Comparison of ENCODE assay signal across 18 cellular contexts in the genomic region with DNA sequence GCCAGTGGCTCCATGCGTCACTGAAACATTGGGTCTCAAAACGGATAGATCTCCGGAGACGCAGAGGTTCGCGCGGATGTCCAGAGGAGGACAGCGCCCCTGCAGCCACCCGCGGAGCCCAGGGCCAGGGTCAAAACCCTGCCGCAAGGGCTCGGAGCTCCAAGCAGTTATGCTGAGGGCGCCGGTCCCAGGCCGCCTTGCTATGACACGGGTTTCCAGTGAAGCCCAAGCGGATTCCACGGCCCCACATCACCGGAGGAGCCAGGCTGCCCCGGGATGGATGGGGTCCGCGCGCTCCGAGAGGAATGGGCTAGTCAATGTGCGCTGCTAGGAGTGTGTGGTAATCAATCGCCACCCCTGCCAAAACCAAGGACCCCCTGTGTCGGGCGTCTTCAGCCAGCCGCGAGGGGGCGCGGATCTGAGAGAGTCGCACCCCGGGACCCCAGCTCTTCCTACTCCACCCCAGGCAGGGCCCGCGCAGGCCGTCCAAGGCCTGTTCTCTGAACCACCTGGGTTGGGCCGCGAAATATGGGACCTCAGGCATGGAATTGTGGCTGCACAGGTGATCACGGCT. TPM values are rescaled to one million over a fixed set of nuclear protein-coding genes. Genes with fewer than 3 reads are reported as not detected.
DNase-seq lines count a peak whose midpoint lies in the region; ATAC-seq, FAIRE-seq and TF ChIP-seq lines count a peak whose summit lies in the region.
"Had no signal": no experiment of that assay in that cellular context is flagged by ENCODE, and none has a peak within 500 bp of the region (broad histone marks: within the 10 kb centered on the region; RNA-seq: fewer than 3 reads in every experiment).

No MANE protein-coding gene starts in this region.

- TF ChIP-seq EP300 in suprapubic skin (IDR thresholded peaks at IDR 0.05): no peak
- no peak for TF ChIP-seq EP300 in sigmoid colon (IDR thresholded peaks at IDR 0.05)

- no peak for DNase-seq in activated T-cell treated with anti-CD3 and anti-CD28 coated beads, Interleukin-2, amount 50 U/mL, for 72 hours
- DNase-seq in activated T-cell treated with anti-CD3 and anti-CD28 coated beads, Interleukin-2, amount 50 U/mL, for 1 hour: no peak
- no peak for DNase-seq in adipocyte (ENCODE audit: low read depth)
- DNase-seq in keratinocyte (ENCODE audit: low read depth, low spot score): no peak
- peak in 1 of 2 donors; percentile 71 for DNase-seq in suprapubic skin (ENCODE audit: low spot score in 2 of 2)
- no peak for DNase-seq in stimulated activated CD4-positive, alpha-beta T cell treated with anti-CD3 and anti-CD28 coated beads, Interleukin-1b, Interleukin-23, amount 100 ng/mL, for 48 hours
- DNase-seq in sigmoid colon: no peak
- DNase-seq: activated CD8-positive, alpha-beta memory T cell treated with anti-CD3 and anti-CD28 coated beads, Interleukin-2, amount 50 U/mL, for 4 hours; effector CD8-positive, alpha-beta T cell; SHP77 had no signal

- peak overlapping the region; percentile 29 for H3K4me2 ChIP-seq in keratinocyte (ENCODE audit: control insufficient read depth, extremely low read depth, insufficient read depth, low read depth, low read length)

- no peak for TF ChIP-seq POLR2A in suprapubic skin (IDR thresholded peaks at IDR 0.05)
- no peak for TF ChIP-seq POLR2A in sigmoid colon (IDR thresholded peaks at IDR 0.05)

- dilution Hi-C loops in keratinocyte (cut with MboI; ENCODE audit: extremely low pct_ligation_motif_present, low sequenced_read_pairs): no loop called here

- H3K4me1 Mint-ChIP-seq in activated T-cell treated with anti-CD3 and anti-CD28 coated beads, Interleukin-2, amount 50 U/mL, for 72 hours (ENCODE audit: low read depth): peaks cover 15% of the 10 kb centered on the region

- H3K9me3 Mint-ChIP-seq in activated T-cell treated with anti-CD3 and anti-CD28 coated beads, Interleukin-2, amount 50 U/mL, for 72 hours: no peaks in the 10 kb centered on the region
- H3K9me3 Mint-ChIP-seq: T-helper 1 cell treated with Interleukin-12 subunit alpha and Interleukin-12 subunit beta and Interleukin-4 antibody, amounts not matched to agents 30 μg/mL and 1 μg/mL, for 36 hours had no signal

- H3K4me1 ChIP-seq in adipocyte (ENCODE audit: control insufficient read depth, insufficient read depth, low read length): peaks cover 32% of the 10 kb centered on the region
- peaks cover 10% of the 10 kb centered on the region for H3K4me1 ChIP-seq in keratinocyte (ENCODE audit: control insufficient read depth, extremely low read depth, insufficient read depth, low read length)
- H3K4me1 ChIP-seq in suprapubic skin: peaks cover 62% of the 10 kb centered on the region
- peaks cover 0 to 50% (median 38%) of the 10 kb centered on the region in 4 donors for H3K4me1 ChIP-seq in sigmoid colon

- H3K27me3 ChIP-seq in adipocyte (replicated peaks; ENCODE audit: control insufficient read depth, insufficient read depth, low read length) (no peaks in the 10 kb centered on the region), keratinocyte (ENCODE audit: control insufficient read depth, extremely low read depth, insufficient read depth, low read length) (peaks cover 2% of the 10 kb centered on the region), suprapubic skin (peaks cover 64% of the 10 kb centered on the region), sigmoid colon (peaks cover 67 to 100% (median 97%) of the 10 kb centered on the region in 3 donors)

- ATAC-seq in activated T-cell treated with anti-CD3 and anti-CD28 coated beads, Interleukin-2, amount 50 U/mL, for 72 hours (replicated peaks in 1 of 2): no peak
- no peak for ATAC-seq in HG02798 (IDR thresholded peaks at IDR 0.05; ENCODE audit: poor library complexity, unreplicated experiment)
- ATAC-seq: sciatic nerve had no signal

- no peak overlapping the region for H3K27ac Mint-ChIP-seq in activated T-cell treated with anti-CD3 and anti-CD28 coated beads, Interleukin-2, amount 50 U/mL, for 72 hours
- H3K27ac Mint-ChIP-seq: activated naive CD8-positive, alpha-beta T cell had no signal

- no peaks in the 10 kb centered on the region for H3K36me3 ChIP-seq in adipocyte (ENCODE audit: control insufficient read depth, insufficient read depth, low read length, severe bottlenecking)
- H3K36me3 ChIP-seq in keratinocyte (ENCODE audit: control insufficient read depth in 2 of 2, extremely low read depth in 1 of 2, insufficient read depth in 2 of 2, low read length in 2 of 2): no peaks in the 10 kb centered on the region
- H3K36me3 ChIP-seq in suprapubic skin: no peaks in the 10 kb centered on the region
- H3K36me3 ChIP-seq in sigmoid colon: no peaks in the 10 kb centered on the region
- H3K36me3 ChIP-seq: tibial nerve had no signal

- peak overlapping the region; percentile 14 for H2AFZ ChIP-seq in keratinocyte (ENCODE audit: control insufficient read depth, low read length)

- H3K4me3 ChIP-seq in adipocyte (ENCODE audit: low read length) (peak overlapping the region; percentile 76), keratinocyte (ENCODE audit: control insufficient read depth in 2 of 3, extremely low read depth in 1 of 3, insufficient read depth in 2 of 3, low read depth in 1 of 3, low read length in 3 of 3) (no peak overlapping the region), suprapubic skin (peak overlapping the region; percentile 41), sigmoid colon (no peak overlapping the region)

- no peak for FAIRE-seq in keratinocyte (lab: Jason Lieb, UNC)
- FAIRE-seq: A204.1, G401.6 had no signal

- H3K27ac ChIP-seq in keratinocyte (ENCODE audit: control insufficient read depth, insufficient read depth, low read length) (no peak overlapping the region), suprapubic skin (no peak overlapping the region), sigmoid colon (no peak overlapping the region)
- H3K27ac ChIP-seq: tibial nerve had no signal

- no peaks in the 10 kb centered on the region for H3K9me3 ChIP-seq in adipocyte (ENCODE audit: control insufficient read depth, low read length)
- no peaks in the 10 kb centered on the region for H3K9me3 ChIP-seq in keratinocyte (ENCODE audit: control insufficient read depth, low read depth, low read length)
- no peaks in the 10 kb centered on the region for H3K9me3 ChIP-seq in suprapubic skin
- H3K9me3 ChIP-seq in sigmoid colon: no peaks in the 10 kb centered on the region
- H3K9me3 ChIP-seq: tibial nerve had no signal

- peaks cover 85% of the 10 kb centered on the region for H3K27me3 Mint-ChIP-seq in activated T-cell treated with anti-CD3 and anti-CD28 coated beads, Interleukin-2, amount 50 U/mL, for 72 hours (ENCODE audit: low read depth)

- TF ChIP-seq CTCF in keratinocyte (optimal IDR thresholded peaks at IDR 0.05 in 1 of 3, IDR thresholded peaks at IDR 0.05 in 1 of 3, conservative IDR thresholded peaks at IDR 0.05 in 1 of 3; ENCODE audit: extremely low read depth in 1 of 3, insufficient read depth in 2 of 3, low read length in 3 of 3) (no peak), suprapubic skin (IDR thresholded peaks at IDR 0.05) (no peak), sigmoid colon (IDR thresholded peaks at IDR 0.05) (no peak)

- no peaks in the 10 kb centered on the region for H3K36me3 Mint-ChIP-seq in activated T-cell treated with anti-CD3 and anti-CD28 coated beads, Interleukin-2, amount 50 U/mL, for 72 hours (ENCODE audit: insufficient read depth in 2 of 2)
- H3K36me3 Mint-ChIP-seq: activated naive CD8-positive, alpha-beta T cell had no signal

- intact Hi-C loops in sigmoid colon (cut with DNase I): loop anchor here (2.0 to 10.0 kb wide), 3 partner anchors 95 to 704 kb away; a partner anchor contains a TSS

- H3K9me1 ChIP-seq in keratinocyte (ENCODE audit: control insufficient read depth, extremely low read depth, insufficient read depth, low read length): no peaks in the 10 kb centered on the region

- no peaks in the 10 kb centered on the region for H4K20me1 ChIP-seq in keratinocyte (ENCODE audit: control insufficient read depth, extremely low read depth, insufficient read depth, low read length)

- H3K4me3 Mint-ChIP-seq in activated T-cell treated with anti-CD3 and anti-CD28 coated beads, Interleukin-2, amount 50 U/mL, for 72 hours: peak overlapping the region; percentile 6 to 11
- H3K4me3 Mint-ChIP-seq: activated naive CD8-positive, alpha-beta T cell; T-helper 1 cell treated with Interleukin-12 subunit alpha and Interleukin-12 subunit beta and Interleukin-4 antibody, amounts not matched to agents 30 μg/mL and 1 μg/mL, for 36 hours had no signal

- no peaks in the 10 kb centered on the region for H3K79me2 ChIP-seq in keratinocyte (ENCODE audit: control insufficient read depth, insufficient read depth, low read length)

- H3K9ac ChIP-seq in adipocyte (ENCODE audit: low read length) (peak overlapping the region; percentile 81), keratinocyte (ENCODE audit: control insufficient read depth, extremely low read depth, insufficient read depth, low read length) (no peak overlapping the region)

- WGBS in suprapubic skin: 61% methylated on average over 23 of the region's 40 CpGs
- WGBS in sigmoid colon, 2 donors: 6 to 10% methylated on average over 40 of the region's 40 CpGs

RNA-seq across cellular contexts. Expression of a gene that starts 5.6 kb away (rescaled TPM):
- not detected for total RNA-seq in activated T-cell treated with anti-CD3 and anti-CD28 coated beads, Interleukin-2, amount 50 U/mL, for 72 hours
- polyA plus RNA-seq in keratinocyte: 1.2 to 2.8 TPM (median 2.4 TPM) in 3 replicates
- 3.0 TPM for polyA plus RNA-seq in keratinocyte (2011; ENCODE audit: low read depth)
- polyA plus RNA-seq in keratinocyte (2011; cell fraction: cytosol; rRNA removed): 3.1 and 3.2 TPM in 2 replicates
- polyA plus RNA-seq in keratinocyte (2011; cell fraction: nucleus; rRNA removed): 1.4 and 2.1 TPM in 2 replicates
- 1.5 and 3.1 TPM in 2 replicates for polyA plus RNA-seq in keratinocyte (2012; ENCODE audit: low replicate concordance)
- polyA minus RNA-seq in keratinocyte: 0.23 to 0.32 TPM (median 0.30 TPM) in 3 replicates
- not detected for polyA minus RNA-seq in keratinocyte (2011; cell fraction: cytosol; rRNA and poly(A)+ RNA removed)
- polyA minus RNA-seq in keratinocyte (2011; cell fraction: nucleus; rRNA and poly(A)+ RNA removed): not detected in 2 replicates
- 1 to 10 TPM; 2.0 to 9.7 (median 2.5) TPM for total RNA-seq in suprapubic skin
- under 1 TPM in 1 of 4 donors, not detected in 3; 0.36 TPM for total RNA-seq in sigmoid colon
- not detected for polyA plus RNA-seq in sigmoid colon
- total RNA-seq: lung microvascular endothelial cell had no signal

Comparison
In these comparisons a context has a peak if more than half of its experiments do, and no peak if none do; other contexts are left out.
1. H3K4me3 ChIP-seq: peak in adipocyte (single experiment) and suprapubic skin (single experiment); none in keratinocyte (0 of 3) and sigmoid colon (0 of 4).